Comparison of ENCODE assay signal across 2 cellular contexts in genomic region chr22:46584081-46584903, GRCh38.
TF ChIP-seq lines count a peak whose summit lies in the region.

No MANE protein-coding gene starts in this region.

TF ChIP-seq in GM23338, 12 proteins besides CTCF, POLR2A, EP300 and RAD21 (continued from another document):
- TF ChIP-seq REST (IDR thresholded peaks at IDR 0.05; ENCODE audit: unreplicated experiment) = no peak
- TF ChIP-seq EZH2phosphoT487 (IDR thresholded peaks at IDR 0.05; ENCODE audit: unreplicated experiment) = no peak
- no peak for TF ChIP-seq NANOG (IDR thresholded peaks at IDR 0.05; ENCODE audit: borderline replicate concordance)
- no peak for TF ChIP-seq POLR2AphosphoS5 (IDR thresholded peaks at IDR 0.05; ENCODE audit: low read depth)

TF ChIP-seq in WTC11, 78 proteins besides CTCF, POLR2A, EP300 and RAD21 (continued from another document):
- TF ChIP-seq STAT6 (CRISPR knock-in tag; conservative IDR thresholded peaks at IDR 0.05; ENCODE audit: low read depth) = no peak
- no peak for TF ChIP-seq ELF4 (CRISPR knock-in tag; IDR thresholded peaks at IDR 0.05; ENCODE audit: low read depth)
- peak; percentile 55 for TF ChIP-seq ZNF423 (CRISPR knock-in tag; IDR thresholded peaks at IDR 0.05)
- TF ChIP-seq ZBTB43 (CRISPR knock-in tag; IDR thresholded peaks at IDR 0.05) = no peak
- peak; percentile 30; the same call in 1 of the 2 replicates for TF ChIP-seq ETV6 (CRISPR knock-in tag; IDR thresholded peaks at IDR 0.05)
- TF ChIP-seq MAX (CRISPR knock-in tag; IDR thresholded peaks at IDR 0.05) = no peak
- TF ChIP-seq ARID4B (CRISPR knock-in tag; IDR thresholded peaks at IDR 0.05; ENCODE audit: borderline replicate concordance) = no peak
- TF ChIP-seq GTF2I (CRISPR knock-in tag; conservative IDR thresholded peaks at IDR 0.05) = no peak
- TF ChIP-seq ATF1 (CRISPR knock-in tag; IDR thresholded peaks at IDR 0.05) = no peak
- no peak for TF ChIP-seq FOXP1 (CRISPR knock-in tag; IDR thresholded peaks at IDR 0.05; ENCODE audit: borderline replicate concordance)
- TF ChIP-seq ESRRA (CRISPR knock-in tag; IDR thresholded peaks at IDR 0.05; ENCODE audit: borderline replicate concordance) = no peak
- no peak for TF ChIP-seq ZSCAN18 (CRISPR knock-in tag; IDR thresholded peaks at IDR 0.05)
- TF ChIP-seq NFE2L1 (CRISPR knock-in tag; IDR thresholded peaks at IDR 0.05) = no peak
